ENCODE assay signal across 16 cellular contexts in the genomic region with DNA sequence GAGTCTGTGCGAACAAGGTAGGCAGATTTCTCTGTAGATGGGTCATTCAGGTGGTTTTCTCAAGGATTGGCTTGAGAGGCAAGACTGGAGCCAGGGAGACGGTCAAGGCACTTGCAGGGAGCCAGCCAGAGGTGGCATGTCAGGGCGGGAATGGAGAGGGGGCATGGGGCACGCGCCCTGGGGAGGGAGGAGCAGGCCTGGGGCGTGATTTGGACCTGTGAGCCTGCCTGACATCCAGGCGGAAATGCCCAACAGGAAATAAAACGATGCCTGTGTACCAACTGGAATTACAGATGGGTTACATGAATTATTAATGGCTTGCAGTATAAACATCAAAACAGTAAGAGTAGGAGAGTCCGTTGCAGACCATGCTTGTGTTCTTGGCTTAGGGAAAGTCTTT. TPM values are rescaled to one million over a fixed set of nuclear protein-coding genes. Genes with fewer than 3 reads are reported as not detected.
DNase-seq lines count a peak whose midpoint lies in the region; ATAC-seq and TF ChIP-seq lines count a peak whose summit lies in the region.
"Had no signal": no experiment of that assay in that cellular context is flagged by ENCODE, and none has a peak within 500 bp of the region (broad histone marks: within the 10 kb centered on the region; RNA-seq: fewer than 3 reads in every experiment).

No MANE protein-coding gene starts in this region.

- H3K27ac ChIP-seq in C4-2B (peak overlapping the region; percentile 14), foreskin keratinocyte (no peak overlapping the region)

- peaks cover 18% of the 10 kb centered on the region for H3K4me1 ChIP-seq in foreskin keratinocyte

- no peaks in the 10 kb centered on the region for H3K27me3 Mint-ChIP-seq in progenitor cell of endocrine pancreas
- H3K27me3 Mint-ChIP-seq: activated CD4-positive, alpha-beta T cell treated with anti-CD3 and anti-CD28 coated beads, Interleukin-2, amount 10 ng/mL, durations not matched to agents 7 days and 5 days; CD8-positive, alpha-beta memory T cell; naive B cell; stimulated activated naive CD8-positive, alpha-beta T cell treated with anti-CD3 and anti-CD28 coated beads, Interleukin-15, amount 100 ng/mL, for 72 hours had no signal

- peaks cover 7% of the 10 kb centered on the region for H3K36me3 Mint-ChIP-seq in progenitor cell of endocrine pancreas (ENCODE audit: insufficient read depth)

- H3K4me3 Mint-ChIP-seq in progenitor cell of endocrine pancreas (ENCODE audit: low read depth), result no peak overlapping the region
- H3K4me3 Mint-ChIP-seq: activated CD4-positive, alpha-beta T cell treated with anti-CD3 and anti-CD28 coated beads, Interleukin-2, amount 10 ng/mL, durations not matched to agents 7 days and 5 days; CD8-positive, alpha-beta memory T cell; dendritic cell treated with granulocyte-macrophage colony-stimulating factor and Interleukin-4, amounts not matched to agents 40 ng/mL and 50 ng/mL, for 4 days; naive B cell; stimulated activated naive CD8-positive, alpha-beta T cell treated with anti-CD3 and anti-CD28 coated beads, Interleukin-15, amount 100 ng/mL, for 72 hours had no signal

- H3K27ac Mint-ChIP-seq in progenitor cell of endocrine pancreas, result peak overlapping the region; percentile 40
- H3K27ac Mint-ChIP-seq: activated CD4-positive, alpha-beta T cell treated with anti-CD3 and anti-CD28 coated beads, Interleukin-2, amount 10 ng/mL, durations not matched to agents 7 days and 5 days; dendritic cell treated with granulocyte-macrophage colony-stimulating factor and Interleukin-4, amounts not matched to agents 40 ng/mL and 50 ng/mL, for 4 days had no signal

- peaks cover 16% of the 10 kb centered on the region for H3K4me1 Mint-ChIP-seq in progenitor cell of endocrine pancreas (ENCODE audit: low read depth)

- DNase-seq in NCI-H446 (lab: John Stamatoyannopoulos, UW) (peak; percentile 22 to 57), foreskin keratinocyte (no peak), progenitor cell of endocrine pancreas (ENCODE audit: low spot score, unreplicated experiment) (no peak), DMS114 treated with DMSO at 0.1 percent for 48 hours (lab: John Stamatoyannopoulos, UW; ENCODE audit: unreplicated experiment) (no peak), NCI-H345 treated with DMSO at 0.1 percent for 48 hours (lab: John Stamatoyannopoulos, UW; ENCODE audit: unreplicated experiment) (no peak), putamen (ENCODE audit: low spot score) (no peak)
- DNase-seq: activated CD4-positive, alpha-beta T cell treated with anti-CD3 and anti-CD28 coated beads, Interleukin-2, amount 10 ng/mL, durations not matched to agents 7 days and 5 days; activated gamma-delta T cell treated with Interleukin-2 at 50 U/mL for 16 hours; naive B cell; NCI-H510A treated with DMSO at 0.1 percent for 48 hours; stimulated activated CD4-positive, alpha-beta T cell treated with anti-CD3 and anti-CD28 coated beads, Interleukin-2, amount 100 ng/mL, for 24 hours; stimulated activated naive CD8-positive, alpha-beta T cell treated with anti-CD3 and anti-CD28 coated beads, Interleukin-15, amount 100 ng/mL, for 72 hours had no signal

- no peaks in the 10 kb centered on the region for H3K9me3 Mint-ChIP-seq in progenitor cell of endocrine pancreas (ENCODE audit: low read depth)
- H3K9me3 Mint-ChIP-seq: activated CD4-positive, alpha-beta T cell treated with anti-CD3 and anti-CD28 coated beads, Interleukin-2, amount 10 ng/mL, durations not matched to agents 7 days and 5 days; CD8-positive, alpha-beta memory T cell; dendritic cell treated with granulocyte-macrophage colony-stimulating factor and Interleukin-4, amounts not matched to agents 40 ng/mL and 50 ng/mL, for 4 days; naive B cell; stimulated activated naive CD8-positive, alpha-beta T cell treated with anti-CD3 and anti-CD28 coated beads, Interleukin-15, amount 100 ng/mL, for 72 hours had no signal

- H3K27me3 ChIP-seq in foreskin keratinocyte, result no peaks in the 10 kb centered on the region

- TF ChIP-seq CTCF in C4-2B (conservative IDR thresholded peaks at IDR 0.05), result no peak
- TF ChIP-seq CTCF in foreskin keratinocyte (conservative IDR thresholded peaks at IDR 0.05), result no peak
- TF ChIP-seq CTCF in progenitor cell of endocrine pancreas (IDR thresholded peaks at IDR 0.05; ENCODE audit: unreplicated experiment), result no peak

- ATAC-seq in foreskin keratinocyte (peak; percentile 36), HG03354 (IDR thresholded peaks at IDR 0.05; ENCODE audit: poor library complexity, severe bottlenecking, unreplicated experiment) (no peak)
- ATAC-seq: stimulated activated naive CD8-positive, alpha-beta T cell treated with anti-CD3 and anti-CD28 coated beads, Interleukin-15, amount 100 ng/mL, for 72 hours had no signal

RNA-seq across cellular contexts. Expression of gene SUN1, which starts 8.6 kb away (rescaled TPM):
- 87.9 and 89.1 TPM in 2 replicates for total RNA-seq in foreskin keratinocyte
- 29.1 and 35.5 TPM in 2 replicates for polyA plus RNA-seq in foreskin keratinocyte
- total RNA-seq in progenitor cell of endocrine pancreas, result 152 and 157 TPM in 2 replicates

RNA-seq across cellular contexts. Expression of gene GET4, which starts 52.7 kb away (rescaled TPM):
- total RNA-seq in foreskin keratinocyte (27.0 and 32.1 TPM in 2 replicates), progenitor cell of endocrine pancreas (58.2 and 58.7 TPM in 2 replicates)
- 40.9 TPM in 2 replicates for polyA plus RNA-seq in foreskin keratinocyte

Comparison
In these comparisons a context has a peak if more than half of its experiments do, and no peak if none do; other contexts are left out.
1. DNase-seq: peak in NCI-H446 (2 of 2); none in foreskin keratinocyte (0 of 2), progenitor cell of endocrine pancreas (single experiment), DMS114 treated with DMSO at 0.1 percent for 48 hours (single experiment), NCI-H345 treated with DMSO at 0.1 percent for 48 hours (single experiment) and putamen (single experiment).